In genomic region chr11:17343907-17344306, GRCh38 we compare ENCODE assay signal across 13 cellular contexts. TPM values are rescaled to one million over a fixed set of nuclear protein-coding genes. Genes with fewer than 3 reads are reported as not detected.
DNase-seq lines count a peak whose midpoint lies in the region; ATAC-seq, FAIRE-seq and TF ChIP-seq lines count a peak whose summit lies in the region.
"Had no signal": no experiment of that assay in that cellular context is flagged by ENCODE, and none has a peak within 500 bp of the region (broad histone marks: within the 10 kb centered on the region; RNA-seq: fewer than 3 reads in every experiment).

No MANE protein-coding gene starts in this region.

- FAIRE-seq in bronchial epithelial cell (lab: Jason Lieb, UNC) (no peak), kidney (lab: Jason Lieb, UNC) (no peak)
- FAIRE-seq: endothelial cell of umbilical vein had no signal

- H3K23ac ChIP-seq in trophoblast cell (ENCODE audit: low read length): no peak overlapping the region

- WGBS in trophoblast cell (ENCODE audit: extremely low coverage, insufficient coverage, insufficient read length): no CpG with 5 or more reads among the region's 1 CpG

- no peak overlapping the region for H2BK120ac ChIP-seq in trophoblast cell (ENCODE audit: insufficient read depth, low read length, poor library complexity)

- H3K27ac ChIP-seq in trophoblast cell (ENCODE audit: low read depth, low read length): no peak overlapping the region
- no peak overlapping the region for H3K27ac ChIP-seq in kidney (ENCODE audit: low read depth in 2 of 2, low read length in 2 of 2)
- H3K27ac ChIP-seq: SJSA1, skin epidermis, upper lobe of right lung had no signal

- H3K27me3 ChIP-seq in bronchial epithelial cell (ENCODE audit: control insufficient read depth, insufficient read depth, low read length) (no peaks in the 10 kb centered on the region), trophoblast cell (ENCODE audit: insufficient read depth, low read length) (no peaks in the 10 kb centered on the region)
- H3K27me3 ChIP-seq: SJSA1, upper lobe of right lung had no signal

- no peak overlapping the region for H3K4me3 ChIP-seq in AG10803 (ENCODE audit: low read length)
- no peak overlapping the region for H3K4me3 ChIP-seq in bronchial epithelial cell (ENCODE audit: low read depth, low read length)
- no peak overlapping the region for H3K4me3 ChIP-seq in trophoblast cell (ENCODE audit: low read depth, low read length)
- H3K4me3 ChIP-seq in kidney (ENCODE audit: low read length in 2 of 2): no peak overlapping the region
- H3K4me3 ChIP-seq: SJSA1, skin epidermis, upper lobe of right lung had no signal

- no peaks in the 10 kb centered on the region for H3K79me2 ChIP-seq in trophoblast cell (ENCODE audit: control insufficient read depth, insufficient read depth, low read length, poor library complexity)

- no peaks in the 10 kb centered on the region for H3K9me3 ChIP-seq in trophoblast cell (ENCODE audit: insufficient read depth, low read depth, low read length)
- H3K9me3 ChIP-seq in kidney (ENCODE audit: control insufficient read depth in 1 of 2, low read length in 2 of 2): no peaks in the 10 kb centered on the region
- H3K9me3 ChIP-seq: SJSA1, upper lobe of right lung had no signal

- H3K14ac ChIP-seq in trophoblast cell (ENCODE audit: low read length): no peak overlapping the region

- no peaks in the 10 kb centered on the region for H3K79me1 ChIP-seq in trophoblast cell (ENCODE audit: low read length)

- H3K4me2 ChIP-seq in trophoblast cell (ENCODE audit: low read length): no peak overlapping the region

- no peak overlapping the region for H2AK5ac ChIP-seq in trophoblast cell (ENCODE audit: low read length)

- H4K12ac ChIP-seq in trophoblast cell (ENCODE audit: low read depth, low read length): no peak overlapping the region

- DNase-seq in AG10803 (ENCODE audit: low read depth) (peak; percentile 72), HPDE6-E6E7 (ENCODE audit: extremely low spot score) (peak; percentile 33), bronchial epithelial cell (ENCODE audit: low read depth) (peak; percentile 76), trophoblast cell (peak; percentile 60 to 71), kidney (no peak)
- no peak for DNase-seq in activated CD4-positive, CD25-positive, alpha-beta regulatory T cell treated with anti-CD3 and anti-CD28 coated beads, Interleukin-2, amount 50 U/mL, for 72 hours
- DNase-seq in activated CD4-positive, CD25-positive, alpha-beta regulatory T cell (lab: John Stamatoyannopoulos, UW): no peak
- DNase-seq: NCI-H2107, upper lobe of right lung had no signal

- H2BK5ac ChIP-seq in trophoblast cell (ENCODE audit: low read depth, low read length, poor library complexity): no peak overlapping the region

- intact Hi-C loops in kidney (cut with DNase I): no loop called here

- H3K18ac ChIP-seq in trophoblast cell (ENCODE audit: low read length): no peak overlapping the region

- H3K4me1 ChIP-seq in trophoblast cell (ENCODE audit: control insufficient read depth in 1 of 2, insufficient read depth in 2 of 2, low read length in 2 of 2) (no peaks in the 10 kb centered on the region), kidney (ENCODE audit: control insufficient read depth in 1 of 2, insufficient read depth in 1 of 2, low read depth in 1 of 2, low read length in 2 of 2) (no peaks in the 10 kb centered on the region)
- H3K4me1 ChIP-seq: SJSA1, upper lobe of right lung had no signal

- no peak overlapping the region for H4K91ac ChIP-seq in trophoblast cell (ENCODE audit: low read depth, low read length)

- no peak for ATAC-seq in GM18520 (IDR thresholded peaks at IDR 0.05; ENCODE audit: unreplicated experiment)
- ATAC-seq: upper lobe of right lung had no signal

- no peak overlapping the region for H3K9ac ChIP-seq in trophoblast cell (ENCODE audit: low read length)
- no peak overlapping the region for H3K9ac ChIP-seq in kidney (ENCODE audit: low read length in 2 of 2)

- no peak overlapping the region for H4K8ac ChIP-seq in trophoblast cell (ENCODE audit: low read depth, low read length)

- H2AFZ ChIP-seq in trophoblast cell (ENCODE audit: insufficient read depth, low read length, poor library complexity): no peak overlapping the region

- TF ChIP-seq CTCF in AG10803 (conservative IDR thresholded peaks at IDR 0.05; ENCODE audit: low read length) (no peak), bronchial epithelial cell (IDR thresholded peaks at IDR 0.05; ENCODE audit: insufficient read depth, low read length, severe bottlenecking) (no peak), kidney (IDR thresholded peaks at IDR 0.05; ENCODE audit: borderline replicate concordance, extremely low read depth, insufficient read depth) (no peak)

- no peak overlapping the region for H3K4ac ChIP-seq in trophoblast cell (ENCODE audit: low read depth, low read length)

- H3K36me3 ChIP-seq in bronchial epithelial cell (ENCODE audit: control insufficient read depth, insufficient read depth, low read length) (no peaks in the 10 kb centered on the region), trophoblast cell (ENCODE audit: control insufficient read depth in 1 of 2, insufficient read depth in 2 of 2, low read length in 2 of 2) (no peaks in the 10 kb centered on the region), kidney (ENCODE audit: control insufficient read depth in 1 of 2, insufficient read depth in 2 of 2, low read length in 2 of 2) (no peaks in the 10 kb centered on the region)
- H3K36me3 ChIP-seq: SJSA1, upper lobe of right lung had no signal

- H2BK12ac ChIP-seq in trophoblast cell (ENCODE audit: low read length): no peak overlapping the region

RNA-seq across cellular contexts. Expression of gene NCR3LG1, which starts 7.7 kb away (rescaled TPM):
- total RNA-seq in bronchial epithelial cell: 1.3 and 2.6 TPM in 2 replicates
- polyA plus RNA-seq in trophoblast cell (2013): 0.47 and 0.55 TPM in 2 replicates
- total RNA-seq in kidney: 4.5 TPM
- polyA plus RNA-seq in kidney (ENCODE audit: insufficient read depth, low read depth, low replicate concordance): 0.71 TPM

RNA-seq across cellular contexts. Expression of gene KCNJ11, which starts 44.6 kb away (rescaled TPM):
- total RNA-seq in bronchial epithelial cell: 0.77 and 0.79 TPM in 2 replicates
- polyA plus RNA-seq in trophoblast cell (2013): 0.05 TPM in 1 of 2 replicates, not detected in the other
- total RNA-seq in kidney: 4.8 TPM
- polyA plus RNA-seq in kidney (ENCODE audit: insufficient read depth, low read depth, low replicate concordance): 3.6 TPM
- total RNA-seq: endothelial cell of umbilical vein, SJSA1 had no signal

Comparison
In these comparisons a context has a peak if more than half of its experiments do, and no peak if none do; other contexts are left out.
1. DNase-seq: peak in AG10803 (single experiment), HPDE6-E6E7 (single experiment), bronchial epithelial cell (single experiment) and trophoblast cell (2 of 2); none in activated CD4-positive, CD25-positive, alpha-beta regulatory T cell treated with anti-CD3 and anti-CD28 coated beads, Interleukin-2, amount 50 U/mL, for 72 hours (single experiment), kidney (single experiment) and activated CD4-positive, CD25-positive, alpha-beta regulatory T cell (0 of 4).